ENCODE assay signal across 4 cellular contexts in genomic region chr6:142428468-142428867, GRCh38.
A peak's percentile ranks its signal among the peaks of the same experiment; 100 is the strongest.
DNase-seq lines count a peak whose midpoint lies in the region; ATAC-seq, FAIRE-seq and TF ChIP-seq lines count a peak whose summit lies in the region.
"Not testable (repeated sequence)": the region's sequence is repeated elsewhere in the genome, so short reads cannot be mapped to it uniquely, and the experiment has no call there.

No MANE protein-coding gene starts in this region.

- H3K36me3 Mint-ChIP-seq in astrocyte (ENCODE audit: low read depth, unreplicated experiment) (peaks cover 42% of the 10 kb centered on the region), endodermal cell (ENCODE audit: low read depth) (peaks cover 27% of the 10 kb centered on the region)

- H3K36me3 ChIP-seq in HEK293 (ENCODE audit: control insufficient read depth in 2 of 2, insufficient read depth in 1 of 2, low read length in 2 of 2); astrocyte (ENCODE audit: insufficient read depth, low read length); endodermal cell (ENCODE audit: control insufficient read depth, insufficient read depth, low read length): not testable (repeated sequence)
- H3K36me3 ChIP-seq in HepG2 (replicated peaks in 1 of 2; ENCODE audit: control insufficient read depth in 1 of 2, insufficient read depth in 2 of 2, low read length in 2 of 2): peaks cover 16 to 73% of the 10 kb centered on the region in 2 experiments

- not testable (repeated sequence) for H3K27me3 ChIP-seq in astrocyte (ENCODE audit: insufficient read depth, low read length); endodermal cell (ENCODE audit: control insufficient read depth, insufficient read depth, low read length, poor library complexity, severe bottlenecking); HepG2 (ENCODE audit: control insufficient read depth in 1 of 2, insufficient read depth in 2 of 2, low read length in 2 of 2)

- not testable (repeated sequence) for H4K20me1 ChIP-seq in astrocyte (ENCODE audit: insufficient read depth, low read length); HepG2 (ENCODE audit: insufficient read depth, low read length)

- intact Hi-C loops in HepG2 (cut with micrococcal nuclease; ENCODE audit: unreplicated experiment): not testable (repeated sequence)

- not testable (repeated sequence) for BruUV-seq in HepG2 (replicated peaks; lab: Mats Ljungman, UMichigan)

- FAIRE-seq in astrocyte (lab: Jason Lieb, UNC); HepG2 (lab: Jason Lieb, UNC): not testable (repeated sequence)

- not testable (repeated sequence) for H3K4me3 ChIP-seq in HEK293 (ENCODE audit: low read depth, low read length); astrocyte (ENCODE audit: insufficient read depth, low read depth, low read length); HepG2 (replicated peaks in 1 of 3; ENCODE audit: insufficient read depth in 1 of 3, low read depth in 2 of 3, low read length in 3 of 3)
- peak overlapping the region; percentile 28 for H3K4me3 ChIP-seq in endodermal cell (ENCODE audit: low read length)

- H3K9ac ChIP-seq in astrocyte (ENCODE audit: low read length); endodermal cell (ENCODE audit: extremely low read depth, low read length, poor library complexity, severe bottlenecking); HepG2 (ENCODE audit: insufficient read depth, low read depth, low read length): not testable (repeated sequence)

- H3K9me3 ChIP-seq in HEK293 (ENCODE audit: control insufficient read depth, insufficient read depth, low read depth, low read length); astrocyte (ENCODE audit: insufficient read depth, low read depth, low read length); HepG2 (ENCODE audit: low read length): not testable (repeated sequence)
- peaks cover 32% of the 10 kb centered on the region for H3K9me3 ChIP-seq in endodermal cell (ENCODE audit: control insufficient read depth, low read length)

- TF ChIP-seq POLR2A in HepG2 (IDR thresholded peaks at IDR 0.05; ENCODE audit: insufficient read depth in 1 of 2, low read depth in 2 of 2, low read length in 2 of 2): not testable (repeated sequence)

- not testable (repeated sequence) for DNase-seq in astrocyte (ENCODE audit: low read depth); endodermal cell; HepG2 (ENCODE audit: low spot score)

- 94% methylated on average over 2 of the region's 2 CpGs; no CpG with 5 or more reads in 1 of the 2 experiments for WGBS in endodermal cell (ENCODE audit: insufficient coverage in 1 of 2, insufficient read length in 1 of 2), 2 experiments
- 94% methylated on average over 2 of the region's 2 CpGs for WGBS in HepG2 (ENCODE audit: low lambda C conversion rate)

- POLR2A ChIA-PET in HEK293 (lab: Yijun Ruan, JAX); HepG2 (lab: Yijun Ruan, JAX): not testable (repeated sequence)

- in situ Hi-C loops in HepG2 (cut with HindIII; ENCODE audit: extremely low pct_ligation_motif_present, low pct_unique_long_range_greater_than_20kb): not testable (repeated sequence)

- H3K4me1 ChIP-seq in HEK293 (ENCODE audit: control insufficient read depth, insufficient read depth, low read length); astrocyte (ENCODE audit: insufficient read depth, low read length); endodermal cell (ENCODE audit: control insufficient read depth, insufficient read depth, low read length); HepG2 (ENCODE audit: insufficient read depth, low read length): not testable (repeated sequence)

- not testable (repeated sequence) for H2AFZ ChIP-seq in astrocyte (ENCODE audit: low read depth, low read length); HepG2 (ENCODE audit: low read length)

- CTCF ChIA-PET in HEK293 (lab: Yijun Ruan, JAX); HepG2 (lab: Yijun Ruan, JAX; ENCODE audit: low intra/inter-chr PET ratio, low total read pairs): not testable (repeated sequence)

- not testable (repeated sequence) for H3K4me1 Mint-ChIP-seq in astrocyte (ENCODE audit: low read depth, unreplicated experiment); endodermal cell

- not testable (repeated sequence) for H3K27ac ChIP-seq in HEK293 (ENCODE audit: extremely low read depth, low read depth, low read length); astrocyte (ENCODE audit: low read depth, low read length); endodermal cell (ENCODE audit: low read depth, low read length); HepG2 (ENCODE audit: extremely low read length, insufficient read depth, low read length)

- not testable (repeated sequence) for H3K27ac Mint-ChIP-seq in astrocyte (ENCODE audit: unreplicated experiment); endodermal cell

- not testable (repeated sequence) for ATAC-seq in HepG2

- TF ChIP-seq EP300 in HepG2 (IDR thresholded peaks at IDR 0.05; ENCODE audit: low read depth in 2 of 2, low read length in 2 of 2); HepG2 (CRISPR knock-in tag; IDR thresholded peaks at IDR 0.05; ENCODE audit: borderline replicate concordance): not testable (repeated sequence)

- not testable (repeated sequence) for H3K27me3 Mint-ChIP-seq in astrocyte (ENCODE audit: low read depth, unreplicated experiment); endodermal cell (ENCODE audit: insufficient read depth)

- H3K4me2 ChIP-seq in astrocyte (ENCODE audit: low read length); HepG2 (ENCODE audit: low read depth, low read length): not testable (repeated sequence)

- TF ChIP-seq RAD21 in HepG2 (CRISPR knock-in tag; IDR thresholded peaks at IDR 0.05): not testable (repeated sequence)

- not testable (repeated sequence) for H3K79me2 ChIP-seq in astrocyte (ENCODE audit: insufficient read depth, low read length); HepG2 (ENCODE audit: insufficient read depth, low read length)

- not testable (repeated sequence) for TF ChIP-seq CTCF in HEK293 (tag by site-specific recombination; IDR thresholded peaks at IDR 0.05); astrocyte (IDR thresholded peaks at IDR 0.05; ENCODE audit: insufficient read depth, low read depth, low read length); endodermal cell (conservative IDR thresholded peaks at IDR 0.05); HepG2 (CRISPR knock-in tag; IDR thresholded peaks at IDR 0.05)

- not testable (repeated sequence) for H3K9me3 Mint-ChIP-seq in astrocyte (ENCODE audit: unreplicated experiment)
- H3K9me3 Mint-ChIP-seq in endodermal cell: peaks cover 25% of the 10 kb centered on the region

- peak overlapping the region; percentile 67 for H3K4me3 Mint-ChIP-seq in astrocyte (ENCODE audit: unreplicated experiment)
- not testable (repeated sequence) for H3K4me3 Mint-ChIP-seq in endodermal cell

TF ChIP-seq in HEK293, 187 proteins besides CTCF, POLR2A, EP300 and RAD21:
- 0 out of 2 replicates have a peak, but pooled peaks have one; percentile 24 for TF ChIP-seq MZF1 (tag by site-specific recombination; IDR thresholded peaks at IDR 0.05; ENCODE audit: borderline replicate concordance)
- TF ChIP-seq SETDB1 (IDR thresholded peaks at IDR 0.05; ENCODE audit: insufficient read length, low read length): peak; percentile 49

TF ChIP-seq in HepG2, 621 proteins besides CTCF, POLR2A, EP300 and RAD21:
- TF ChIP-seq RBM22 (optimal IDR thresholded peaks at IDR 0.05; ENCODE audit: low read length) (peak; percentile 80), ZNF430 (CRISPR knock-in tag; IDR thresholded peaks at IDR 0.05) (peak; percentile 95)
